ENCODE assay signal across 8 cellular contexts in genomic region chr16:70573451-70574121, GRCh38. TPM values are rescaled to one million over a fixed set of nuclear protein-coding genes. Genes with fewer than 3 reads are reported as not detected.
DNase-seq lines count a peak whose midpoint lies in the region; ATAC-seq and TF ChIP-seq lines count a peak whose summit lies in the region.

No MANE protein-coding gene starts in this region.

- no peak for ATAC-seq in HG03135 (IDR thresholded peaks at IDR 0.05; ENCODE audit: unreplicated experiment)

- H3K4me3 Mint-ChIP-seq in nephron, result peak overlapping the region in 2 of 3 experiments; percentile 26 to 31
- no peak overlapping the region for H3K4me3 Mint-ChIP-seq in activated T-helper 1 cell treated with anti-CD3 and anti-CD28 coated beads, Interleukin-12 subunit alpha, Interleukin-12 subunit beta, Interleukin-2, Interleukin-4 antibody, amounts not matched to agents 30 ng/mL and 10 ng/mL and 1 ng/mL, durations not matched to agents 14 hours and 24 hours and 36 hours

- peaks cover 70% of the 10 kb centered on the region for H3K36me3 ChIP-seq in SJSA1

- H3K4me3 ChIP-seq in AG09309 (ENCODE audit: control insufficient read depth, low read depth, low read length) (no peak overlapping the region), SJSA1 (no peak overlapping the region), fibroblast of pulmonary artery (replicated peaks; ENCODE audit: low read depth, low read length) (no peak overlapping the region)

- POLR2A ChIA-PET in GM10248 (lab: Yijun Ruan, JAX), result interaction anchor here (0.6 kb wide), 1 partner anchor 18 kb away, joined by 3 read pairs; no protein-coding TSS in a partner anchor

- TF ChIP-seq CTCF in AG09309 (IDR thresholded peaks at IDR 0.05; ENCODE audit: control insufficient read depth, insufficient read depth, low read depth, low read length, missing control alignments) (no peak), fibroblast of pulmonary artery (IDR thresholded peaks at IDR 0.05; ENCODE audit: low read length, missing control alignments) (no peak), nephron (IDR thresholded peaks at IDR 0.05; ENCODE audit: unreplicated experiment in 3 of 3) (no peak), GM10248 (IDR thresholded peaks at IDR 0.05; ENCODE audit: control extremely low read depth, extremely low read depth, low read depth, missing control alignments) (no peak)

- H3K4me1 Mint-ChIP-seq in nephron, result peaks cover 36% of the 10 kb centered on the region
- peaks cover 19% of the 10 kb centered on the region for H3K4me1 Mint-ChIP-seq in activated T-helper 1 cell treated with anti-CD3 and anti-CD28 coated beads, Interleukin-12 subunit alpha, Interleukin-12 subunit beta, Interleukin-2, Interleukin-4 antibody, amounts not matched to agents 30 ng/mL and 10 ng/mL and 1 ng/mL, durations not matched to agents 14 hours and 24 hours and 36 hours (ENCODE audit: low read depth)

- intact Hi-C loops in activated T-helper 1 cell treated with anti-CD3 and anti-CD28 coated beads, Interleukin-12 subunit alpha, Interleukin-12 subunit beta, Interleukin-2, Interleukin-4 antibody, amounts not matched to agents 30 ng/mL and 10 ng/mL and 1 ng/mL, durations not matched to agents 14 hours and 24 hours and 36 hours (cut with micrococcal nuclease), result loop anchor here (2.0 to 5.0 kb wide), 2 partner anchors 36 to 197 kb away; no protein-coding TSS in a partner anchor

- no peaks in the 10 kb centered on the region for H3K9me3 ChIP-seq in SJSA1 (replicated peaks)

- no peaks in the 10 kb centered on the region for H3K27me3 Mint-ChIP-seq in nephron (ENCODE audit: low read depth)
- H3K27me3 Mint-ChIP-seq in activated T-helper 1 cell treated with anti-CD3 and anti-CD28 coated beads, Interleukin-12 subunit alpha, Interleukin-12 subunit beta, Interleukin-2, Interleukin-4 antibody, amounts not matched to agents 30 ng/mL and 10 ng/mL and 1 ng/mL, durations not matched to agents 14 hours and 24 hours and 36 hours (ENCODE audit: insufficient read depth), result no peaks in the 10 kb centered on the region

- peaks cover 54% of the 10 kb centered on the region for H3K4me1 ChIP-seq in SJSA1 (replicated peaks)

- peak overlapping the region; percentile 93 to 97 (median 93) for H3K27ac Mint-ChIP-seq in nephron
- no peak overlapping the region for H3K27ac Mint-ChIP-seq in activated T-helper 1 cell treated with anti-CD3 and anti-CD28 coated beads, Interleukin-12 subunit alpha, Interleukin-12 subunit beta, Interleukin-2, Interleukin-4 antibody, amounts not matched to agents 30 ng/mL and 10 ng/mL and 1 ng/mL, durations not matched to agents 14 hours and 24 hours and 36 hours

- peaks cover 53% of the 10 kb centered on the region for H3K36me3 Mint-ChIP-seq in nephron (ENCODE audit: low read depth)
- H3K36me3 Mint-ChIP-seq in activated T-helper 1 cell treated with anti-CD3 and anti-CD28 coated beads, Interleukin-12 subunit alpha, Interleukin-12 subunit beta, Interleukin-2, Interleukin-4 antibody, amounts not matched to agents 30 ng/mL and 10 ng/mL and 1 ng/mL, durations not matched to agents 14 hours and 24 hours and 36 hours (ENCODE audit: low read depth), result peaks cover 48% of the 10 kb centered on the region

- no peaks in the 10 kb centered on the region for H3K9me3 Mint-ChIP-seq in nephron
- H3K9me3 Mint-ChIP-seq in activated T-helper 1 cell treated with anti-CD3 and anti-CD28 coated beads, Interleukin-12 subunit alpha, Interleukin-12 subunit beta, Interleukin-2, Interleukin-4 antibody, amounts not matched to agents 30 ng/mL and 10 ng/mL and 1 ng/mL, durations not matched to agents 14 hours and 24 hours and 36 hours, result no peaks in the 10 kb centered on the region

- peak overlapping the region; percentile 29; the same call in 1 of the 2 replicates for H3K27ac ChIP-seq in SJSA1

- DNase-seq in AG09309 (ENCODE audit: low read depth), result peak; percentile 74
- DNase-seq in SJSA1 (ENCODE audit: low read depth in 1 of 2, low spot score in 2 of 2), result peak; percentile 59 to 77
- DNase-seq in fibroblast of pulmonary artery (ENCODE audit: low read depth), result peak; percentile 98
- no peak for DNase-seq in activated T-helper 1 cell treated with anti-CD3 and anti-CD28 coated beads, Interleukin-12 subunit alpha, Interleukin-12 subunit beta, Interleukin-2, Interleukin-4 antibody, amounts not matched to agents 30 ng/mL and 10 ng/mL and 1 ng/mL, durations not matched to agents 14 hours and 24 hours and 36 hours (ENCODE audit: low spot score)
- DNase-seq in GM10248 (ENCODE audit: extremely low spot score), result no peak
- DNase-seq in activated CD8-positive, alpha-beta memory T cell treated with anti-CD3 and anti-CD28 coated beads for 24 hours, result no peak

- H3K27me3 ChIP-seq in SJSA1 (replicated peaks), result no peaks in the 10 kb centered on the region

- CTCF ChIA-PET in GM10248 (lab: Yijun Ruan, JAX), result interaction anchor here (0.7 to 2.7 kb wide), 5 partner anchors 10 to 198 kb away, joined by 3 to 13 read pairs (median 3); no protein-coding TSS in a partner anchor

RNA-seq across cellular contexts. Expression of gene SF3B3, which starts 50.0 kb away (rescaled TPM):
- 126 and 170 TPM in 2 replicates for total RNA-seq in SJSA1 (2014; rRNA removed; shearing (Covaris generic))
- 532 and 545 TPM in 2 replicates for total RNA-seq in activated T-helper 1 cell treated with anti-CD3 and anti-CD28 coated beads, Interleukin-12 subunit alpha, Interleukin-12 subunit beta, Interleukin-2, Interleukin-4 antibody, amounts not matched to agents 30 ng/mL and 10 ng/mL and 1 ng/mL, durations not matched to agents 14 hours and 24 hours and 36 hours

RNA-seq across cellular contexts. Expression of gene COG4, which starts 50.2 kb away (rescaled TPM):
- total RNA-seq in SJSA1 (2014; rRNA removed; shearing (Covaris generic)), result 78.0 and 94.7 TPM in 2 replicates
- total RNA-seq in activated T-helper 1 cell treated with anti-CD3 and anti-CD28 coated beads, Interleukin-12 subunit alpha, Interleukin-12 subunit beta, Interleukin-2, Interleukin-4 antibody, amounts not matched to agents 30 ng/mL and 10 ng/mL and 1 ng/mL, durations not matched to agents 14 hours and 24 hours and 36 hours, result 42.5 and 44.1 TPM in 2 replicates

Comparison
In these comparisons a context has a peak if more than half of its experiments do, and no peak if none do; other contexts are left out.
1. DNase-seq: peak in AG09309 (single experiment), SJSA1 (2 of 2) and fibroblast of pulmonary artery (single experiment); none in activated T-helper 1 cell treated with anti-CD3 and anti-CD28 coated beads, Interleukin-12 subunit alpha, Interleukin-12 subunit beta, Interleukin-2, Interleukin-4 antibody, amounts not matched to agents 30 ng/mL and 10 ng/mL and 1 ng/mL, durations not matched to agents 14 hours and 24 hours and 36 hours (single experiment), GM10248 (single experiment) and activated CD8-positive, alpha-beta memory T cell treated with anti-CD3 and anti-CD28 coated beads for 24 hours (single experiment).